Comparison of ENCODE assay signal across 3 cellular contexts in genomic region chr9:127816362-127816725, GRCh38.
A peak's percentile ranks its signal among the peaks of the same experiment; 100 is the strongest.
TF ChIP-seq lines count a peak whose summit lies in the region.

No MANE protein-coding gene starts in this region.

TF ChIP-seq in SK-N-SH treated with all-trans-retinoic acid at 6 μM for 48 hours, 23 proteins besides CTCF, POLR2A, EP300 and RAD21:
- TF ChIP-seq ARNTL (CRISPR knock-in tag; IDR thresholded peaks at IDR 0.05; ENCODE audit: borderline replicate concordance, low read depth) (no peak), ZC3H10 (CRISPR knock-in tag; IDR thresholded peaks at IDR 0.05) (no peak), ZNF565 (CRISPR knock-in tag; conservative IDR thresholded peaks at IDR 0.05; ENCODE audit: low read depth) (no peak), TOX (CRISPR knock-in tag; IDR thresholded peaks at IDR 0.05; ENCODE audit: borderline replicate concordance) (no peak), CREB5 (CRISPR knock-in tag; IDR thresholded peaks at IDR 0.05; ENCODE audit: low read depth) (no peak), ZNF8 (CRISPR knock-in tag; IDR thresholded peaks at IDR 0.05) (no peak), CSDC2 (CRISPR knock-in tag; IDR thresholded peaks at IDR 0.05) (no peak), ISL1 (CRISPR knock-in tag; IDR thresholded peaks at IDR 0.05) (no peak), ESRRG (CRISPR knock-in tag; IDR thresholded peaks at IDR 0.05) (no peak), CSRNP3 (CRISPR knock-in tag; IDR thresholded peaks at IDR 0.05) (no peak), ZFP30 (CRISPR knock-in tag; IDR thresholded peaks at IDR 0.05) (no peak)

TF ChIP-seq in SK-N-SH, 30 proteins besides CTCF, POLR2A, EP300 and RAD21:
- no peak for TF ChIP-seq NFIC (IDR thresholded peaks at IDR 0.05; ENCODE audit: borderline replicate concordance)

TF ChIP-seq in HepG2, 621 proteins besides CTCF, POLR2A, EP300 and RAD21:
- TF ChIP-seq SMC3 (IDR thresholded peaks at IDR 0.05; ENCODE audit: low read length) (no peak), POLR2G (IDR thresholded peaks at IDR 0.05; ENCODE audit: low read depth, low read length) (0 out of 2 replicates have a peak, but pooled peaks have one; percentile 46)
